In the genomic region with DNA sequence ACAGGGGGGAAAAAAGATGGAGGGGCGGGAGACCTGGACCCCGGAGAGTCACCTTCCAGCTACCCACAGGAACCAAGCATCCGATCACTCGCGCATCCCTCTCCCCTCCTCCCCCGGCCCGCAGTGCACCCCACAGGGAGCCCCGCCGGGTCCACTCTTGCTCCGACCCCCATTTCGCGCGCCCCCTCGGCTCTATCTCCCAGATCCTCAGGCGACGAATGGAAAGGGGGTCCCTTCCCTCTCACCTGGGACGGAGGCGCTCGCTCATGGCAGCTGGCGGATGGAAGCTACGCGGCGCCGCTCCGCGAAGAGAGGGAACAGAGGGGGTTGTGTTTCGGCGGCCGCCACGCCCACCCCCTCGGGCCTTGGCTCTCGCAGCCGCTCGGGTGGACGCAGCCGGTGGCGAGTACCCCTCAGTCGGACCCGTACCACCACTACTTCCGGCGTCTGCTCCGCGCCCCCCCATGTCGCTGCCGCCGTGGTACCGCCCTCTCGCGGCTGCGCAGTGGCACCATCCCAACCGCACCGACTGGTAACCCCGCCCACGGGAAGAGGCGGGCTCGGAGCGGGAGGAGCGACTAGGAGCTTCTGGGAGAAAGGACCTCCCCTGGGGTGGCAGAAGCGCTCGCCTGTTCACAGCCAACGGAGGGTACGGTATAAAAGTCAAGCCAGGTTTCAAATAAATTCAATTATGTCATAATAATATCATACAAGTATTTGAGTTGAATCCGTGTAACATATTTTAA, we compare ENCODE assay signal across 8 cellular contexts. TPM values are rescaled to one million over a fixed set of nuclear protein-coding genes. Genes with fewer than 3 reads are reported as not detected.
DNase-seq lines count a peak whose midpoint lies in the region; ATAC-seq and TF ChIP-seq lines count a peak whose summit lies in the region.

No MANE protein-coding gene starts in this region.

- ATAC-seq in CD4-positive, CD25-positive, alpha-beta regulatory T cell (ENCODE audit: low read depth in 2 of 2): peak; percentile 90 to 91
- peak; percentile 86 for ATAC-seq in GM19397 (IDR thresholded peaks at IDR 0.05; ENCODE audit: unreplicated experiment)
- peak; percentile 73 for ATAC-seq in HG03565 (IDR thresholded peaks at IDR 0.05; ENCODE audit: unreplicated experiment)
- peak; percentile 95 to 98 (median 98) for ATAC-seq in right lobe of liver

- H3K9me3 ChIP-seq in CD4-positive, CD25-positive, alpha-beta regulatory T cell (ENCODE audit: control insufficient read depth in 2 of 2, low read length in 2 of 2): no peaks in the 10 kb centered on the region
- no peaks in the 10 kb centered on the region for H3K9me3 ChIP-seq in right lobe of liver

- TF ChIP-seq POLR2A in right lobe of liver (IDR thresholded peaks at IDR 0.05): peak; percentile 83

- TF ChIP-seq CTCF in dorsolateral prefrontal cortex (IDR thresholded peaks at IDR 0.05 in 54 of 56, conservative IDR thresholded peaks at IDR 0.05 in 2 of 56; ENCODE audit: low read depth in 1 of 56, partially characterized antibody in 56 of 56) (peak in 53 of 56 donors; percentile 21 to 74 (median 53)), right lobe of liver (IDR thresholded peaks at IDR 0.05) (peak in 3 of 4 donors; percentile 24 to 49 (median 31))

- intact Hi-C loops in dorsolateral prefrontal cortex (cut with DNase I) (loop anchor here (1.0 to 2.0 kb wide), 2 partner anchors 39 kb away; a partner anchor contains a TSS), right lobe of liver (cut with DNase I) (loop anchor here in 1 of 2 donors (5.0 kb wide), 1 partner anchor 35 kb away; no protein-coding TSS in a partner anchor)

- H3K36me3 ChIP-seq in CD4-positive, CD25-positive, alpha-beta regulatory T cell (ENCODE audit: control insufficient read depth, insufficient read depth, low read length): peaks cover 16% of the 10 kb centered on the region
- H3K36me3 ChIP-seq in right lobe of liver: peaks cover 0 to 16% (median 1%) of the 10 kb centered on the region in 4 donors

- peak overlapping the region; percentile 93 to 98 (median 97) for H3K27ac Mint-ChIP-seq in CD4-positive, CD25-positive, alpha-beta regulatory T cell

- peak overlapping the region; percentile 92 for H3K4me3 ChIP-seq in CD4-positive, CD25-positive, alpha-beta regulatory T cell (ENCODE audit: low read depth, low read length)
- H3K4me3 ChIP-seq in dorsolateral prefrontal cortex: peak overlapping the region; percentile 74 to 100 (median 98)
- peak overlapping the region; percentile 85 to 99 (median 98) for H3K4me3 ChIP-seq in right lobe of liver

- WGBS in right lobe of liver (ENCODE audit: insufficient coverage, low coverage, low lambda C conversion rate, missing lambda C conversion rate): 0% methylated on average over 4 of the region's 63 CpGs

- H3K9me3 Mint-ChIP-seq in CD4-positive, CD25-positive, alpha-beta regulatory T cell: no peaks in the 10 kb centered on the region

- no peaks in the 10 kb centered on the region for H3K27me3 Mint-ChIP-seq in CD4-positive, CD25-positive, alpha-beta regulatory T cell

- DNase-seq in CD4-positive, CD25-positive, alpha-beta regulatory T cell: peak; percentile 95 to 96 (median 95)
- DNase-seq in NCI-H774 (lab: John Stamatoyannopoulos, UW): peak; percentile 99
- DNase-seq in activated CD4-positive, alpha-beta T cell treated with anti-CD3 and anti-CD28 coated beads, Interleukin-2, amount 50 U/mL, for 48 hours: peak; percentile 97 to 98
- peak; percentile 92 to 98 (median 96) for DNase-seq in dorsolateral prefrontal cortex
- peak; percentile 98 for DNase-seq in right lobe of liver
- DNase-seq in stimulated activated CD4-positive, alpha-beta T cell treated with anti-CD3 and anti-CD28 coated beads, Interleukin-4, amount 100 ng/mL, for 24 hours: peak; percentile 98

- peaks cover 12% of the 10 kb centered on the region for H3K36me3 Mint-ChIP-seq in CD4-positive, CD25-positive, alpha-beta regulatory T cell

- H3K27ac ChIP-seq in CD4-positive, CD25-positive, alpha-beta regulatory T cell (ENCODE audit: insufficient read depth, low read length, poor library complexity, severe bottlenecking): peak overlapping the region; percentile 79
- peak overlapping the region in 56 of 59 donors; percentile 19 to 94 (median 84) for H3K27ac ChIP-seq in dorsolateral prefrontal cortex
- H3K27ac ChIP-seq in right lobe of liver: peak overlapping the region; percentile 68 to 80 (median 76)

- no peaks in the 10 kb centered on the region for H3K27me3 ChIP-seq in CD4-positive, CD25-positive, alpha-beta regulatory T cell (ENCODE audit: control insufficient read depth, insufficient read depth, low read length)
- H3K27me3 ChIP-seq in dorsolateral prefrontal cortex (no peaks in the 10 kb centered on the region), right lobe of liver (no peaks in the 10 kb centered on the region)

- H3K4me1 ChIP-seq in CD4-positive, CD25-positive, alpha-beta regulatory T cell (ENCODE audit: control insufficient read depth, insufficient read depth, low read length, poor library complexity, severe bottlenecking): peaks cover 57% of the 10 kb centered on the region
- H3K4me1 ChIP-seq in right lobe of liver: peaks cover 0 to 26% (median 12%) of the 10 kb centered on the region in 4 donors

- peak overlapping the region; percentile 95 to 98 (median 98) for H3K4me3 Mint-ChIP-seq in CD4-positive, CD25-positive, alpha-beta regulatory T cell

- peaks cover 32 to 74% (median 53%) of the 10 kb centered on the region in 4 donors for H3K4me1 Mint-ChIP-seq in CD4-positive, CD25-positive, alpha-beta regulatory T cell

RNA-seq across cellular contexts. Expression of a gene that starts 29.7 kb away (rescaled TPM):
- not detected for total RNA-seq in CD4-positive, CD25-positive, alpha-beta regulatory T cell
- polyA plus RNA-seq in CD4-positive, CD25-positive, alpha-beta regulatory T cell: not detected
- total RNA-seq in dorsolateral prefrontal cortex: 1 to 10 TPM in 2 of 120 experiments, under 1 TPM in 7, not detected in 111; 0.46 to 1.6 (median 0.68) TPM
- not detected for total RNA-seq in right lobe of liver

RNA-seq across cellular contexts. Expression of a gene that starts 39.2 kb away (rescaled TPM):
- total RNA-seq in CD4-positive, CD25-positive, alpha-beta regulatory T cell: 61.0 TPM
- 10 to 100 TPM; 18.9 to 31.7 (median 21.2) TPM for polyA plus RNA-seq in CD4-positive, CD25-positive, alpha-beta regulatory T cell
- total RNA-seq in dorsolateral prefrontal cortex (100 to 1,000 TPM in 24 of 120 experiments, 10 to 100 TPM in 96; 48.4 to 137 (median 85.4) TPM), right lobe of liver (10 to 100 TPM; 10.5 to 24.7 (median 16.9) TPM)

Comparison
In these comparisons a context has a peak if more than half of its experiments do, and no peak if none do; other contexts are left out.
1. Peak in every context shown above with its lines: DNase-seq, ATAC-seq, H3K4me3 ChIP-seq and H3K27ac ChIP-seq.